Comparison of ENCODE assay signal across 13 cellular contexts in genomic region chr2:162075689-162076132, GRCh38. TPM values are rescaled to one million over a fixed set of nuclear protein-coding genes. Genes with fewer than 3 reads are reported as not detected.
DNase-seq lines count a peak whose midpoint lies in the region; ATAC-seq and TF ChIP-seq lines count a peak whose summit lies in the region.
"Had no signal": no experiment of that assay in that cellular context is flagged by ENCODE, and none has a peak within 500 bp of the region (broad histone marks: within the 10 kb centered on the region; RNA-seq: fewer than 3 reads in every experiment).

No MANE protein-coding gene starts in this region.

- H3K27me3 ChIP-seq in GM23338 (ENCODE audit: insufficient read depth) (peaks cover 41% of the 10 kb centered on the region), osteoblast (ENCODE audit: insufficient read depth, low read length) (no peaks in the 10 kb centered on the region)

- no peak for ATAC-seq in GM23338

- peaks cover 31% of the 10 kb centered on the region for H3K4me1 ChIP-seq in GM23338 (ENCODE audit: insufficient read depth)
- H3K4me1 ChIP-seq in osteoblast (ENCODE audit: insufficient read depth, low read length): peaks cover 49% of the 10 kb centered on the region

- H3K4me1 Mint-ChIP-seq in T-helper 2 cell treated with Interferon-gamma antibody and Interleukin-4, amounts not matched to agents 5 μg/mL and 100 μg/mL, for 36 hours (ENCODE audit: low read depth): peaks cover 33% of the 10 kb centered on the region
- H3K4me1 Mint-ChIP-seq in GM23338: peaks cover 32% of the 10 kb centered on the region

- no peaks in the 10 kb centered on the region for H3K9me3 ChIP-seq in osteoblast (ENCODE audit: low read depth, low read length)

- no peak overlapping the region for H2AFZ ChIP-seq in GM23338
- H2AFZ ChIP-seq in osteoblast (ENCODE audit: low read length): peak overlapping the region; percentile 27

- H3K9me2 ChIP-seq in GM23338 (ENCODE audit: insufficient read depth): no peaks in the 10 kb centered on the region

- H3K36me3 Mint-ChIP-seq in T-helper 2 cell treated with Interferon-gamma antibody and Interleukin-4, amounts not matched to agents 5 μg/mL and 100 μg/mL, for 36 hours (ENCODE audit: low read depth): peaks cover 57% of the 10 kb centered on the region
- H3K36me3 Mint-ChIP-seq in GM23338 (ENCODE audit: low read depth): peaks cover 24% of the 10 kb centered on the region

- H3K36me3 ChIP-seq in GM23338 (ENCODE audit: insufficient read depth) (peaks cover 11% of the 10 kb centered on the region), osteoblast (ENCODE audit: insufficient read depth, low read length) (no peaks in the 10 kb centered on the region)

- H3K27me3 Mint-ChIP-seq in T-helper 2 cell treated with Interferon-gamma antibody and Interleukin-4, amounts not matched to agents 5 μg/mL and 100 μg/mL, for 36 hours (ENCODE audit: low read depth): no peaks in the 10 kb centered on the region
- H3K27me3 Mint-ChIP-seq in GM23338 (ENCODE audit: insufficient read depth, low read depth, poor library complexity): peaks cover 19% of the 10 kb centered on the region
- H3K27me3 Mint-ChIP-seq: activated naive CD8-positive, alpha-beta T cell treated with anti-CD3 and anti-CD28 coated beads for 36 hours had no signal

- H3K4me3 ChIP-seq in GM23338 (no peak overlapping the region), cardiac fibroblast (replicated peaks in 1 of 2; ENCODE audit: low read depth in 2 of 2, low read length in 2 of 2) (no peak overlapping the region), osteoblast (ENCODE audit: insufficient read depth, low read length) (peak overlapping the region; percentile 15)
- H3K4me3 ChIP-seq: coronary artery had no signal

- H3K27ac ChIP-seq in GM23338 (ENCODE audit: low read depth) (no peak overlapping the region), osteoblast (ENCODE audit: low read depth, low read length) (peak overlapping the region; percentile 80)
- H3K27ac ChIP-seq: coronary artery had no signal

- H3K79me2 ChIP-seq in GM23338 (replicated peaks; ENCODE audit: insufficient read depth) (no peaks in the 10 kb centered on the region), osteoblast (ENCODE audit: insufficient read depth, low read length) (peaks cover 6% of the 10 kb centered on the region)

- no peaks in the 10 kb centered on the region for H3F3A ChIP-seq in GM23338 (replicated peaks; ENCODE audit: low read depth)

- H4K20me1 ChIP-seq in GM23338 (replicated peaks; ENCODE audit: insufficient read depth): no peaks in the 10 kb centered on the region
- H4K20me1 ChIP-seq in osteoblast (ENCODE audit: insufficient read depth, low read length): no peaks in the 10 kb centered on the region

- TF ChIP-seq CTCF in GM23338 (conservative IDR thresholded peaks at IDR 0.05; ENCODE audit: low read depth in 2 of 2) (no peak), cardiac fibroblast (IDR thresholded peaks at IDR 0.05; ENCODE audit: low read depth, low read length) (no peak), osteoblast (IDR thresholded peaks at IDR 0.05; ENCODE audit: extremely low read depth, low read depth, low read length) (no peak)

- in situ Hi-C loops in ACHN (cut with HindIII; ENCODE audit: low pct_ligation_motif_present, low pct_unique_long_range_greater_than_20kb, low sequenced_read_pairs): no loop called here

- peak overlapping the region; percentile 99 for H3K4me3 Mint-ChIP-seq in T-helper 2 cell treated with Interferon-gamma antibody and Interleukin-4, amounts not matched to agents 5 μg/mL and 100 μg/mL, for 36 hours
- no peak overlapping the region for H3K4me3 Mint-ChIP-seq in GM23338
- H3K4me3 Mint-ChIP-seq: activated naive CD8-positive, alpha-beta T cell treated with anti-CD3 and anti-CD28 coated beads for 36 hours had no signal

- peaks cover 36% of the 10 kb centered on the region for H3K9me3 Mint-ChIP-seq in T-helper 2 cell treated with Interferon-gamma antibody and Interleukin-4, amounts not matched to agents 5 μg/mL and 100 μg/mL, for 36 hours
- H3K9me3 Mint-ChIP-seq in GM23338: peaks cover 29% of the 10 kb centered on the region

- DNase-seq in T-helper 2 cell treated with Interferon-gamma antibody and Interleukin-4, amounts not matched to agents 5 μg/mL and 100 μg/mL, for 36 hours (ENCODE audit: low spot score): no peak
- no peak for DNase-seq in T-helper 2 cell
- DNase-seq in GM23338 (ENCODE audit: low spot score): no peak
- peak; percentile 40 to 86 for DNase-seq in cardiac fibroblast (ENCODE audit: low read depth in 2 of 2)
- DNase-seq in osteoblast (ENCODE audit: insufficient read length, low spot score, missing footprints): peak; percentile 91
- DNase-seq in NCI-H226: no peak
- no peak for DNase-seq in ACHN
- DNase-seq in NCI-H1694 treated with DMSO at 0.1 percent for 48 hours (lab: John Stamatoyannopoulos, UW): no peak
- DNase-seq: activated CD4-positive, alpha-beta T cell treated with anti-CD3 and anti-CD28 coated beads, Interleukin-2, amount 50 U/mL, for 4 hours; activated naive CD8-positive, alpha-beta T cell treated with anti-CD3 and anti-CD28 coated beads for 36 hours; NCI-H2029; SW 1271 had no signal

- H3K27ac Mint-ChIP-seq in T-helper 2 cell treated with Interferon-gamma antibody and Interleukin-4, amounts not matched to agents 5 μg/mL and 100 μg/mL, for 36 hours: no peak overlapping the region
- no peak overlapping the region for H3K27ac Mint-ChIP-seq in GM23338
- H3K27ac Mint-ChIP-seq: activated naive CD8-positive, alpha-beta T cell treated with anti-CD3 and anti-CD28 coated beads for 36 hours had no signal

- H3K4me2 ChIP-seq in GM23338 (peak overlapping the region; percentile 49; the same call in 1 of the 2 replicates), osteoblast (ENCODE audit: insufficient read depth, low read length) (peak overlapping the region; percentile 91)

TF ChIP-seq in GM23338, 12 proteins besides CTCF, POLR2A, EP300 and RAD21 (continues in another document):
- TF ChIP-seq POLR2AphosphoS5 (IDR thresholded peaks at IDR 0.05; ENCODE audit: low read depth) (no peak), JUNB (IDR thresholded peaks at IDR 0.05; ENCODE audit: unreplicated experiment) (no peak), ZNF114 (CRISPR knock-in tag; IDR thresholded peaks at IDR 0.05) (no peak), CREB1 (CRISPR knock-in tag; IDR thresholded peaks at IDR 0.05; ENCODE audit: low read depth) (no peak), STAT1 (IDR thresholded peaks at IDR 0.05; ENCODE audit: unreplicated experiment) (no peak), EZH2phosphoT487 (IDR thresholded peaks at IDR 0.05; ENCODE audit: unreplicated experiment) (no peak)
- TF ChIP-seq, protein P1, sequence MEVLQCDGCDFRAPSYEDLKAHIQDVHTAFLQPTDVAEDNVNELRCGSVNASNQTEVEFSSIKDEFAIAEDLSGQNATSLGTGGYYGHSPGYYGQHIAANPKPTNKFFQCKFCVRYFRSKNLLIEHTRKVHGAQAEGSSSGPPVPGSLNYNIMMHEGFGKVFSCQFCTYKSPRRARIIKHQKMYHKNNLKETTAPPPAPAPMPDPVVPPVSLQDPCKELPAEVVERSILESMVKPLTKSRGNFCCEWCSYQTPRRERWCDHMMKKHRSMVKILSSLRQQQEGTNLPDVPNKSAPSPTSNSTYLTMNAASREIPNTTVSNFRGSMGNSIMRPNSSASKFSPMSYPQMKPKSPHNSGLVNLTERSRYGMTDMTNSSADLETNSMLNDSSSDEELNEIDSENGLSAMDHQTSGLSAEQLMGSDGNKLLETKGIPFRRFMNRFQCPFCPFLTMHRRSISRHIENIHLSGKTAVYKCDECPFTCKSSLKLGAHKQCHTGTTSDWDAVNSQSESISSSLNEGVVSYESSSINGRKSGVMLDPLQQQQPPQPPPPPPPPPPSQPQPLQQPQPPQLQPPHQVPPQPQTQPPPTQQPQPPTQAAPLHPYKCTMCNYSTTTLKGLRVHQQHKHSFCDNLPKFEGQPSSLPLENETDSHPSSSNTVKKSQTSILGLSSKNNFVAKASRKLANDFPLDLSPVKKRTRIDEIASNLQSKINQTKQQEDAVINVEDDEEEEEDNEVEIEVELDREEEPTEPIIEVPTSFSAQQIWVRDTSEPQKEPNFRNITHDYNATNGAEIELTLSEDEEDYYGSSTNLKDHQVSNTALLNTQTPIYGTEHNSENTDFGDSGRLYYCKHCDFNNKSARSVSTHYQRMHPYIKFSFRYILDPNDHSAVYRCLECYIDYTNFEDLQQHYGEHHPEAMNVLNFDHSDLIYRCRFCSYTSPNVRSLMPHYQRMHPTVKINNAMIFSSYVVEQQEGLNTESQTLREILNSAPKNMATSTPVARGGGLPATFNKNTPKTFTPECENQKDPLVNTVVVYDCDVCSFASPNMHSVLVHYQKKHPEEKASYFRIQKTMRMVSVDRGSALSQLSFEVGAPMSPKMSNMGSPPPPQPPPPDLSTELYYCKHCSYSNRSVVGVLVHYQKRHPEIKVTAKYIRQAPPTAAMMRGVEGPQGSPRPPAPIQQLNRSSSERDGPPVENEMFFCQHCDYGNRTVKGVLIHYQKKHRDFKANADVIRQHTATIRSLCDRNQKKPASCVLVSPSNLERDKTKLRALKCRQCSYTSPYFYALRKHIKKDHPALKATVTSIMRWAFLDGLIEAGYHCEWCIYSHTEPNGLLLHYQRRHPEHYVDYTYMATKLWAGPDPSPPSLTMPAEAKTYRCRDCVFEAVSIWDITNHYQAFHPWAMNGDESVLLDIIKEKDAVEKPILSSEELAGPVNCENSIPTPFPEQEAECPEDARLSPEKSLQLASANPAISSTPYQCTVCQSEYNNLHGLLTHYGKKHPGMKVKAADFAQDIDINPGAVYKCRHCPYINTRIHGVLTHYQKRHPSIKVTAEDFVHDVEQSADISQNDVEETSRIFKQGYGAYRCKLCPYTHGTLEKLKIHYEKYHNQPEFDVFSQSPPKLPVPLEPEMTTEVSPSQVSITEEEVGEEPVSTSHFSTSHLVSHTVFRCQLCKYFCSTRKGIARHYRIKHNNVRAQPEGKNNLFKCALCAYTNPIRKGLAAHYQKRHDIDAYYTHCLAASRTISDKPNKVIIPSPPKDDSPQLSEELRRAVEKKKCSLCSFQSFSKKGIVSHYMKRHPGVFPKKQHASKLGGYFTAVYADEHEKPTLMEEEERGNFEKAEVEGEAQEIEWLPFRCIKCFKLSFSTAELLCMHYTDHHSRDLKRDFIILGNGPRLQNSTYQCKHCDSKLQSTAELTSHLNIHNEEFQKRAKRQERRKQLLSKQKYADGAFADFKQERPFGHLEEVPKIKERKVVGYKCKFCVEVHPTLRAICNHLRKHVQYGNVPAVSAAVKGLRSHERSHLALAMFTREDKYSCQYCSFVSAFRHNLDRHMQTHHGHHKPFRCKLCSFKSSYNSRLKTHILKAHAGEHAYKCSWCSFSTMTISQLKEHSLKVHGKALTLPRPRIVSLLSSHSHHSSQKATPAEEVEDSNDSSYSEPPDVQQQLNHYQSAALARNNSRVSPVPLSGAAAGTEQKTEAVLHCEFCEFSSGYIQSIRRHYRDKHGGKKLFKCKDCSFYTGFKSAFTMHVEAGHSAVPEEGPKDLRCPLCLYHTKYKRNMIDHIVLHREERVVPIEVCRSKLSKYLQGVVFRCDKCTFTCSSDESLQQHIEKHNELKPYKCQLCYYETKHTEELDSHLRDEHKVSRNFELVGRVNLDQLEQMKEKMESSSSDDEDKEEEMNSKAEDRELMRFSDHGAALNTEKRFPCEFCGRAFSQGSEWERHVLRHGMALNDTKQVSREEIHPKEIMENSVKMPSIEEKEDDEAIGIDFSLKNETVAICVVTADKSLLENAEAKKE (CRISPR knock-in tag; IDR thresholded peaks at IDR 0.05): no peak

RNA-seq across cellular contexts. Expression of gene DPP4, which starts 1.7 kb away (rescaled TPM):
- total RNA-seq in GM23338 (2014; rRNA removed; shearing (Covaris generic)): 2.8 and 4.1 TPM in 2 replicates
- polyA plus RNA-seq in GM23338 (2016; fragmentation: Nextera tagmentation; extraction: Ambion mirVana): 1.0 and 1.5 TPM in 2 replicates
- 192 and 256 TPM in 2 replicates for total RNA-seq in osteoblast

Comparison
In these comparisons a context has a peak if more than half of its experiments do, and no peak if none do; other contexts are left out.
1. DNase-seq: peak in cardiac fibroblast (2 of 2) and osteoblast (single experiment); none in T-helper 2 cell treated with Interferon-gamma antibody and Interleukin-4, amounts not matched to agents 5 μg/mL and 100 μg/mL, for 36 hours (single experiment), T-helper 2 cell (0 of 5), GM23338 (single experiment), NCI-H226 (single experiment), ACHN (single experiment) and NCI-H1694 treated with DMSO at 0.1 percent for 48 hours (single experiment).
2. RNA of gene DPP4, which starts 1.7 kb away (total RNA-seq): 192 to 256 TPM in osteoblast; 2.8 to 4.1 TPM in GM23338; every median in the first group is over 10 times any median in the second.